In genomic region chr9:107737987-107738743, GRCh38 we compare ENCODE assay signal across 10 cellular contexts.
A peak's percentile ranks its signal among the peaks of the same experiment; 100 is the strongest.
DNase-seq lines count a peak whose midpoint lies in the region; ATAC-seq and TF ChIP-seq lines count a peak whose summit lies in the region.
"Had no signal": no experiment of that assay in that cellular context is flagged by ENCODE, and none has a peak within 500 bp of the region (broad histone marks: within the 10 kb centered on the region; RNA-seq: fewer than 3 reads in every experiment).

No MANE protein-coding gene starts in this region.

- no peaks in the 10 kb centered on the region for H3K9me3 Mint-ChIP-seq in stimulated activated memory B cell treated with anti-CD40 and anti-IgM and Interleukin-4, amounts not matched to agents 10 μg/mL and 1 μg/mL and 100 μg/mL, for 72 hours
- H3K9me3 Mint-ChIP-seq: neural crest cell had no signal

- H3K27ac ChIP-seq in body of pancreas: peak overlapping the region in 1 of 4 donors; percentile 19
- H3K27ac ChIP-seq in uterus: peak overlapping the region; percentile 82 to 91

- no peak overlapping the region for H3K4me3 Mint-ChIP-seq in stimulated activated memory B cell treated with anti-CD40 and anti-IgM and Interleukin-4, amounts not matched to agents 10 μg/mL and 1 μg/mL and 100 μg/mL, for 72 hours
- H3K4me3 Mint-ChIP-seq: neural crest cell had no signal

- no peaks in the 10 kb centered on the region for H3K27me3 Mint-ChIP-seq in stimulated activated memory B cell treated with anti-CD40 and anti-IgM and Interleukin-4, amounts not matched to agents 10 μg/mL and 1 μg/mL and 100 μg/mL, for 72 hours

- TF ChIP-seq CTCF in body of pancreas (IDR thresholded peaks at IDR 0.05) (no peak), lower leg skin (IDR thresholded peaks at IDR 0.05) (no peak), uterus (IDR thresholded peaks at IDR 0.05) (no peak)

- DNase-seq in SHP77 (lab: John Stamatoyannopoulos, UW) (peak; percentile 10 to 47), SHP77 treated with DMSO at 0.1 percent for 48 hours (lab: John Stamatoyannopoulos, UW) (no peak), body of pancreas (peak; percentile 29 to 44 (median 36)), lower leg skin (ENCODE audit: low spot score in 2 of 2) (peak; percentile 65 to 92), uterus (peak; percentile 81 to 83), SKM-1 (lab: John Stamatoyannopoulos, UW; ENCODE audit: unreplicated experiment) (no peak)
- DNase-seq in NK-92 treated with Interleukin-12 subunit alpha and Interleukin-12 subunit beta, amount 100 ng/mL, for 24 hours (lab: John Stamatoyannopoulos, UW): no peak
- DNase-seq: dorsolateral prefrontal cortex had no signal

- H3K36me3 ChIP-seq in body of pancreas (replicated peaks in 1 of 2; ENCODE audit: insufficient read depth in 1 of 2, low read depth in 2 of 2): no peaks in the 10 kb centered on the region
- no peaks in the 10 kb centered on the region for H3K36me3 ChIP-seq in uterus

- 38 to 52% methylated on average over 9 to 17 of the region's 17 CpGs for WGBS in body of pancreas, 2 donors
- 34 to 36% methylated on average over 13 to 17 of the region's 17 CpGs for WGBS in lower leg skin, 2 donors

- intact Hi-C loops in body of pancreas (cut with DNase I): no loop called here
- intact Hi-C loops in lower leg skin (cut with DNase I; ENCODE audit: low total_unique reads): no loop called here
- intact Hi-C loops in uterus (cut with DNase I; ENCODE audit: low total_unique reads): loop anchor here (10.0 kb wide), 1 partner anchor 253 kb away; the partner anchor contains the start of gene KLF4

- H3K4me3 ChIP-seq in body of pancreas (no peak overlapping the region), lower leg skin (ENCODE audit: low read depth, poor library complexity, severe bottlenecking) (no peak overlapping the region), uterus (no peak overlapping the region)
- H3K4me3 ChIP-seq: dorsolateral prefrontal cortex had no signal

- peaks cover 14% of the 10 kb centered on the region for H3K4me1 ChIP-seq in body of pancreas
- peaks cover 5 to 14% of the 10 kb centered on the region in 2 donors for H3K4me1 ChIP-seq in uterus

- TF ChIP-seq POLR2A in body of pancreas (IDR thresholded peaks at IDR 0.05) (no peak), lower leg skin (IDR thresholded peaks at IDR 0.05) (no peak), uterus (IDR thresholded peaks at IDR 0.05) (peak in 1 of 2 donors; percentile 9)

- no peaks in the 10 kb centered on the region for H3K4me1 Mint-ChIP-seq in stimulated activated memory B cell treated with anti-CD40 and anti-IgM and Interleukin-4, amounts not matched to agents 10 μg/mL and 1 μg/mL and 100 μg/mL, for 72 hours
- H3K4me1 Mint-ChIP-seq: neural crest cell had no signal

- H3K27me3 ChIP-seq in body of pancreas: no peaks in the 10 kb centered on the region
- H3K27me3 ChIP-seq in uterus: no peaks in the 10 kb centered on the region
- H3K27me3 ChIP-seq: dorsolateral prefrontal cortex had no signal

- peak; percentile 70 for ATAC-seq in body of pancreas
- no peak for ATAC-seq in stimulated activated memory B cell treated with anti-CD40 and anti-IgM and Interleukin-4, amounts not matched to agents 10 μg/mL and 1 μg/mL and 100 μg/mL, for 72 hours

- H3K9me3 ChIP-seq in body of pancreas: no peaks in the 10 kb centered on the region
- H3K9me3 ChIP-seq in uterus: no peaks in the 10 kb centered on the region

- no peaks in the 10 kb centered on the region for H3K36me3 Mint-ChIP-seq in stimulated activated memory B cell treated with anti-CD40 and anti-IgM and Interleukin-4, amounts not matched to agents 10 μg/mL and 1 μg/mL and 100 μg/mL, for 72 hours

- H3K27ac Mint-ChIP-seq in stimulated activated memory B cell treated with anti-CD40 and anti-IgM and Interleukin-4, amounts not matched to agents 10 μg/mL and 1 μg/mL and 100 μg/mL, for 72 hours: no peak overlapping the region

Comparison
In these comparisons a context has a peak if more than half of its experiments do, and no peak if none do; other contexts are left out.
1. DNase-seq: peak in SHP77 (2 of 2), body of pancreas (4 of 4), lower leg skin (2 of 2) and uterus (2 of 2); none in SHP77 treated with DMSO at 0.1 percent for 48 hours (single experiment), SKM-1 (single experiment) and NK-92 treated with Interleukin-12 subunit alpha and Interleukin-12 subunit beta, amount 100 ng/mL, for 24 hours (single experiment).